24 cellular contexts compared by ENCODE assay signal in genomic region chr20:9942736-9943135, GRCh38.
DNase-seq lines count a peak whose midpoint lies in the region; ATAC-seq, FAIRE-seq and TF ChIP-seq lines count a peak whose summit lies in the region.
"Had no signal": no experiment of that assay in that cellular context is flagged by ENCODE, and none has a peak within 500 bp of the region (broad histone marks: within the 10 kb centered on the region; RNA-seq: fewer than 3 reads in every experiment).

No MANE protein-coding gene starts in this region.

- in situ Hi-C loops in IMR-90 (cut with MboI; ENCODE audit: low sequenced_read_pairs) = no loop called here
- in situ Hi-C loops in K562 (cut with MboI) = no loop called here

- dilution Hi-C loops in IMR-90 (cut with HindIII; ENCODE audit: low sequenced_read_pairs, unreplicated experiment) = no loop called here

- H4K20me1 ChIP-seq in IMR-90 (ENCODE audit: insufficient read depth, low read length) (no peaks in the 10 kb centered on the region), K562 (replicated peaks; ENCODE audit: control insufficient read depth, insufficient read depth, low read length) (no peaks in the 10 kb centered on the region)

- intact Hi-C loops in IMR-90 (cut with micrococcal nuclease) = no loop called here
- intact Hi-C loops in K562 (cut with micrococcal nuclease) = no loop called here
- intact Hi-C loops in left ventricle myocardium superior (cut with micrococcal nuclease) = no loop called here

- no peak overlapping the region for H3K18ac ChIP-seq in IMR-90 (ENCODE audit: low read depth, low read length)

- no peak overlapping the region for H3K14ac ChIP-seq in IMR-90 (replicated peaks; ENCODE audit: low read depth, low read length)

- no peak for DNase-seq in A549 (ENCODE audit: low read depth in 1 of 2, low spot score in 1 of 2)
- DNase-seq in IMR-90 = no peak
- DNase-seq in OCI-M1 (lab: John Stamatoyannopoulos, UW) = peak; percentile 6
- no peak for DNase-seq in K562 (ENCODE audit: extremely low read depth in 1 of 4, low spot score in 3 of 4)
- no peak for DNase-seq in D341Med (ENCODE audit: low spot score)
- DNase-seq in DMS114 treated with DMSO at 0.1 percent for 48 hours (lab: John Stamatoyannopoulos, UW; ENCODE audit: unreplicated experiment) = no peak
- no peak for DNase-seq in left ventricle myocardium superior
- DNase-seq: ACHN; BE2C; C1 segment of cervical spinal cord; CD4-positive, CD25-positive, alpha-beta regulatory T cell; CD8-positive, alpha-beta memory T cell; COR-L47; DMS153; DMS79; GDM1; GM23248; HCEC 1CT; HFFc6 had no signal

- POLR2A ChIA-PET in A549 (lab: Yijun Ruan, JAX) (no interaction called here), IMR-90 (lab: Charles Lee; ENCODE audit: unreplicated experiment) (no interaction called here), K562 (lab: Yijun Ruan, JAX) (no interaction called here)

- H3K4me3 ChIP-seq in A549 = no peak overlapping the region
- H3K4me3 ChIP-seq in IMR-90 (ENCODE audit: insufficient read depth, low read depth, low read length) = no peak overlapping the region
- no peak overlapping the region for H3K4me3 ChIP-seq in K562
- H3K4me3 ChIP-seq: GM23248 had no signal

- no peak overlapping the region for H2AK5ac ChIP-seq in IMR-90 (ENCODE audit: low read depth, low read length)

- H3K4me1 ChIP-seq in A549 = peaks cover 9% of the 10 kb centered on the region; the same call in 1 of the 3 replicates
- no peaks in the 10 kb centered on the region for H3K4me1 ChIP-seq in IMR-90 (ENCODE audit: control insufficient read depth, insufficient read depth, low read length)
- H3K4me1 ChIP-seq in K562 (replicated peaks in 1 of 2; ENCODE audit: control insufficient read depth in 2 of 2, insufficient read depth in 2 of 2, low read length in 2 of 2) = no peaks in the 10 kb centered on the region
- H3K4me1 ChIP-seq: BE2C had no signal

- ATAC-seq in A549 (no peak), IMR-90 (ENCODE audit: low read depth) (no peak), K562 (no peak), left ventricle myocardium superior (no peak), GM18511 (IDR thresholded peaks at IDR 0.05; ENCODE audit: unreplicated experiment) (no peak)

- H4K8ac ChIP-seq in IMR-90 (ENCODE audit: low read depth in 2 of 2, low read length in 2 of 2) = no peak overlapping the region

- no peak for TF ChIP-seq EP300 in A549 (IDR thresholded peaks at IDR 0.05)
- no peak for TF ChIP-seq EP300 in K562 (IDR thresholded peaks at IDR 0.05; ENCODE audit: low read length)

- no peak overlapping the region for H2AK9ac ChIP-seq in IMR-90 (replicated peaks; ENCODE audit: low read depth, low read length, poor library complexity)

- no peak overlapping the region for H2BK5ac ChIP-seq in IMR-90 (ENCODE audit: low read depth, low read length, poor library complexity, severe bottlenecking)

- H4K91ac ChIP-seq in IMR-90 (ENCODE audit: insufficient read depth, low read depth, low read length) = no peak overlapping the region

- H3K23ac ChIP-seq in IMR-90 (ENCODE audit: low read depth, low read length) = no peak overlapping the region

- no peak overlapping the region for H2BK120ac ChIP-seq in IMR-90 (ENCODE audit: low read depth, low read length)

- H3K9ac ChIP-seq in IMR-90 (ENCODE audit: low read depth, low read length) (no peak overlapping the region), K562 (ENCODE audit: insufficient read depth in 1 of 2, low read depth in 2 of 2, low read length in 2 of 2) (no peak overlapping the region)
- H3K9ac ChIP-seq: GM23248 had no signal

- TF ChIP-seq POLR2A in A549 (IDR thresholded peaks at IDR 0.05; ENCODE audit: low read length) (no peak), IMR-90 (IDR thresholded peaks at IDR 0.05; ENCODE audit: low read depth, low read length) (no peak), K562 (conservative IDR thresholded peaks at IDR 0.05) (no peak)

- no peaks in the 10 kb centered on the region for H3K79me1 ChIP-seq in IMR-90 (ENCODE audit: low read depth in 1 of 2, low read length in 2 of 2)

- no peak overlapping the region for H2BK15ac ChIP-seq in IMR-90 (ENCODE audit: low read depth, low read length)

- TF ChIP-seq CTCF in A549 (IDR thresholded peaks at IDR 0.05) (no peak), IMR-90 (conservative IDR thresholded peaks at IDR 0.05; ENCODE audit: low read depth, low read length) (no peak), K562 (IDR thresholded peaks at IDR 0.05 in 2 of 3, conservative IDR thresholded peaks at IDR 0.05 in 1 of 3; ENCODE audit: insufficient read depth in 2 of 3, low read depth in 1 of 3, low read length in 3 of 3) (no peak)

- 46% methylated on average over 4 of the region's 4 CpGs for WGBS in A549 (ENCODE audit: missing lambda C conversion rate)
- WGBS in IMR-90 (ENCODE audit: extremely low coverage in 2 of 2, insufficient read length in 1 of 2), 2 experiments = no CpG with 5 or more reads among the region's 4 CpGs
- 0% methylated on average over 4 of the region's 4 CpGs for WGBS in K562 (ENCODE audit: insufficient coverage, low coverage, missing lambda C conversion rate)

- H2BK20ac ChIP-seq in IMR-90 (ENCODE audit: low read depth, low read length) = no peak overlapping the region

- FAIRE-seq in A549 (lab: Jason Lieb, UNC) (no peak), K562 (lab: Jason Lieb, UNC) (no peak)
- FAIRE-seq: D721Med, GM19239, H54, HTR-8/SVneo had no signal

- H3K56ac ChIP-seq in IMR-90 (ENCODE audit: extremely low read depth, insufficient read depth, low read length) = no peak overlapping the region

- H3K9me3 ChIP-seq in A549 (no peaks in the 10 kb centered on the region), IMR-90 (ENCODE audit: control insufficient read depth, insufficient read depth, low read length) (no peaks in the 10 kb centered on the region), K562 (replicated peaks; ENCODE audit: control insufficient read depth, insufficient read depth, low read depth, low read length) (no peaks in the 10 kb centered on the region)
- H3K9me3 ChIP-seq: BE2C had no signal

- H3K4ac ChIP-seq in IMR-90 (ENCODE audit: low read depth, low read length) = no peak overlapping the region

- BruUV-seq in IMR-90 (replicated peaks; lab: Mats Ljungman, UMichigan) = no TSS peak
- BruUV-seq in K562 (replicated peaks; lab: Mats Ljungman, UMichigan) = no TSS peak

- H3K79me2 ChIP-seq in K562 (ENCODE audit: control insufficient read depth, insufficient read depth, low read length) = no peaks in the 10 kb centered on the region

- no peak overlapping the region for H3K4me2 ChIP-seq in A549
- no peak overlapping the region for H3K4me2 ChIP-seq in IMR-90 (ENCODE audit: low read depth, low read length)
- no peak overlapping the region for H3K4me2 ChIP-seq in K562 (ENCODE audit: insufficient read depth, low read length)

- H3K36me3 ChIP-seq in IMR-90 (ENCODE audit: control insufficient read depth, insufficient read depth, low read length) (no peaks in the 10 kb centered on the region), K562 (ENCODE audit: control insufficient read depth, insufficient read depth, low read length) (no peaks in the 10 kb centered on the region)
- H3K36me3 ChIP-seq: BE2C had no signal

- H2AFZ ChIP-seq in IMR-90 (replicated peaks; ENCODE audit: low read length, poor library complexity) (no peak overlapping the region), K562 (ENCODE audit: low read depth, low read length) (no peak overlapping the region)
- H2AFZ ChIP-seq: GM23248 had no signal

- H3K9me1 ChIP-seq in IMR-90 (ENCODE audit: insufficient read depth, low read length) (no peaks in the 10 kb centered on the region), K562 (ENCODE audit: control insufficient read depth, insufficient read depth, low read length) (no peaks in the 10 kb centered on the region)

- no peak for TF ChIP-seq RAD21 in A549 (conservative IDR thresholded peaks at IDR 0.05 in 1 of 2, IDR thresholded peaks at IDR 0.05 in 1 of 2)
- TF ChIP-seq RAD21 in IMR-90 (IDR thresholded peaks at IDR 0.05; ENCODE audit: low read length) = no peak
- TF ChIP-seq RAD21 in K562 (CRISPR knock-in tag; conservative IDR thresholded peaks at IDR 0.05 in 1 of 2, IDR thresholded peaks at IDR 0.05 in 1 of 2) = no peak

- CTCF ChIA-PET in A549 (lab: Yijun Ruan, JAX) = no interaction called here
- CTCF ChIA-PET in IMR-90 (lab: Yijun Ruan, JAX) = no interaction called here
- CTCF ChIA-PET in K562 (lab: Yijun Ruan, JAX; ENCODE audit: low intra/inter-chr PET ratio) = no interaction called here

- no peak overlapping the region for H4K5ac ChIP-seq in IMR-90 (ENCODE audit: low read depth, low read length)

- H3K27ac ChIP-seq in A549 = no peak overlapping the region
- no peak overlapping the region for H3K27ac ChIP-seq in IMR-90 (ENCODE audit: insufficient read depth, low read length)
- H3K27ac ChIP-seq in K562 (ENCODE audit: extremely low read depth, low read depth, low read length) = no peak overlapping the region
- H3K27ac ChIP-seq: GM23248 had no signal

- no peaks in the 10 kb centered on the region for H3K27me3 ChIP-seq in IMR-90 (ENCODE audit: control insufficient read depth, insufficient read depth, low read length)
- no peaks in the 10 kb centered on the region for H3K27me3 ChIP-seq in K562 (ENCODE audit: control insufficient read depth in 2 of 2, insufficient read depth in 2 of 2, low read length in 2 of 2)

TF ChIP-seq in A549, 52 proteins besides CTCF, POLR2A, EP300 and RAD21:
- TF ChIP-seq CEBPB (IDR thresholded peaks at IDR 0.05) = peak; percentile 91 to 95; a peak in 3 of 4 replicates
- TF ChIP-seq MAZ (IDR thresholded peaks at IDR 0.05; ENCODE audit: borderline replicate concordance, low read depth, low read length) = no peak

TF ChIP-seq in IMR-90, 13 proteins besides CTCF, POLR2A, EP300 and RAD21 (continues in another document):
- TF ChIP-seq SMC3 (IDR thresholded peaks at IDR 0.05; ENCODE audit: low read depth, low read length) (no peak), CEBPB (IDR thresholded peaks at IDR 0.05; ENCODE audit: low read depth, low read length) (peak; percentile 90), CHD1 (IDR thresholded peaks at IDR 0.05; ENCODE audit: low read depth, low read length) (no peak), BHLHE40 (IDR thresholded peaks at IDR 0.05; ENCODE audit: low read depth, low read length) (no peak), RCOR1 (IDR thresholded peaks at IDR 0.05; ENCODE audit: insufficient replicate concordance, low read length) (no peak), MXI1 (IDR thresholded peaks at IDR 0.05; ENCODE audit: borderline replicate concordance, low read depth, low read length) (no peak)

TF ChIP-seq in K562, 482 proteins besides CTCF, POLR2A, EP300 and RAD21 (continues in another document):
- peak; percentile 76 for TF ChIP-seq CEBPB (tag; IDR thresholded peaks at IDR 0.05)
- no peak for TF ChIP-seq ZBTB17 (CRISPR knock-in tag; IDR thresholded peaks at IDR 0.05)
- no peak for TF ChIP-seq ESRRA (IDR thresholded peaks at IDR 0.05; ENCODE audit: borderline replicate concordance, low read depth)
- no peak for TF ChIP-seq SMARCB1 (IDR thresholded peaks at IDR 0.05; ENCODE audit: insufficient read length, low read depth)
- no peak for TF ChIP-seq HMGN3 (IDR thresholded peaks at IDR 0.05; ENCODE audit: borderline replicate concordance, extremely low read depth, insufficient read length, low read depth, low read length)
- TF ChIP-seq CEBPG (CRISPR knock-in tag; IDR thresholded peaks at IDR 0.05) = no peak
- peak in 1 of 2 experiments; percentile 82; a peak in 2 of 4 replicates for TF ChIP-seq CEBPG (tag; conservative IDR thresholded peaks at IDR 0.05 in 1 of 2, IDR thresholded peaks at IDR 0.05 in 1 of 2)
- no peak for TF ChIP-seq CHCHD3 (CRISPR knock-in tag; IDR thresholded peaks at IDR 0.05)

Comparison
In these comparisons a context has a peak if more than half of its experiments do, and no peak if none do; other contexts are left out.
1. Of the 35 proteins assayed by ChIP-seq in both K562 and A549: peak only in K562: none; only in A549: none; in both: CEBPB; in neither: 34.